ENCODE assay signal across 17 cellular contexts in genomic region chr3:36920884-36921567, GRCh38. TPM values are rescaled to one million over a fixed set of nuclear protein-coding genes. Genes with fewer than 3 reads are reported as not detected.
DNase-seq lines count a peak whose midpoint lies in the region; ATAC-seq, FAIRE-seq and TF ChIP-seq lines count a peak whose summit lies in the region.
"Had no signal": no experiment of that assay in that cellular context is flagged by ENCODE, and none has a peak within 500 bp of the region (broad histone marks: within the 10 kb centered on the region; RNA-seq: fewer than 3 reads in every experiment).

No MANE protein-coding gene starts in this region.

- no peaks in the 10 kb centered on the region; a peak in 1 of 5 replicates for H3K27me3 ChIP-seq in HepG2 (ENCODE audit: control insufficient read depth in 1 of 2, insufficient read depth in 2 of 2, low read length in 2 of 2)
- H3K27me3 ChIP-seq in effector memory CD4-positive, alpha-beta T cell (replicated peaks; ENCODE audit: control insufficient read depth, insufficient read depth, low read length, poor library complexity, severe bottlenecking): no peaks in the 10 kb centered on the region
- H3K27me3 ChIP-seq: BLaER1 treated with 17β-estradiol and CSF1 and Interleukin-3, amounts not matched to agents 10 nM and 100 nM had no signal

- in situ Hi-C loops in HepG2 (cut with HindIII; ENCODE audit: extremely low pct_ligation_motif_present, low pct_unique_long_range_greater_than_20kb): no loop called here

- BruUV-seq in OCI-LY7 (replicated peaks; lab: Mats Ljungman, UMichigan): no TSS peak
- BruUV-seq in HepG2 (replicated peaks; lab: Mats Ljungman, UMichigan): no TSS peak

- FAIRE-seq in HepG2 (lab: Jason Lieb, UNC): no peak
- FAIRE-seq: HTR-8/SVneo had no signal

- 48% methylated on average over 7 of the region's 7 CpGs for WGBS in HepG2 (ENCODE audit: low lambda C conversion rate)

- H3K4me1 ChIP-seq in OCI-LY7 (ENCODE audit: insufficient read depth, low read length, poor library complexity, severe bottlenecking) (peaks cover 79% of the 10 kb centered on the region), HepG2 (ENCODE audit: insufficient read depth, low read length) (peaks cover 44% of the 10 kb centered on the region)
- peaks cover 6% of the 10 kb centered on the region for H3K4me1 ChIP-seq in effector memory CD4-positive, alpha-beta T cell (ENCODE audit: control insufficient read depth, insufficient read depth, low read length, poor library complexity, severe bottlenecking)

- H3K79me2 ChIP-seq in OCI-LY7 (ENCODE audit: insufficient read depth, low read depth, low read length) (peaks cover 75% of the 10 kb centered on the region), HepG2 (ENCODE audit: insufficient read depth, low read length) (no peaks in the 10 kb centered on the region)

- H3K36me3 ChIP-seq in OCI-LY7 (ENCODE audit: insufficient read depth, low read length) (peaks cover 28% of the 10 kb centered on the region), HepG2 (replicated peaks in 1 of 2; ENCODE audit: control insufficient read depth in 1 of 2, insufficient read depth in 2 of 2, low read length in 2 of 2) (no peaks in the 10 kb centered on the region)
- no peaks in the 10 kb centered on the region for H3K36me3 ChIP-seq in effector memory CD4-positive, alpha-beta T cell (ENCODE audit: control insufficient read depth, insufficient read depth, low read length)

- TF ChIP-seq POLR2A in HepG2 (IDR thresholded peaks at IDR 0.05; ENCODE audit: insufficient read depth in 1 of 2, low read depth in 2 of 2, low read length in 2 of 2): no peak

- H3K4me2 ChIP-seq in OCI-LY7 (ENCODE audit: low read length) (no peak overlapping the region), HepG2 (ENCODE audit: low read depth, low read length) (peak overlapping the region; percentile 37; the same call in 1 of the 2 replicates)
- H3K4me2 ChIP-seq: GM23338 had no signal

- H3K27ac ChIP-seq in OCI-LY7 (ENCODE audit: low read depth, low read length, poor library complexity, severe bottlenecking): peak overlapping the region; percentile 87
- no peak overlapping the region for H3K27ac ChIP-seq in HepG2 (ENCODE audit: extremely low read length, insufficient read depth, low read length)
- H3K27ac ChIP-seq in effector memory CD4-positive, alpha-beta T cell (ENCODE audit: insufficient read depth, low read length, poor library complexity, severe bottlenecking): no peak overlapping the region

- no peaks in the 10 kb centered on the region for H4K20me1 ChIP-seq in OCI-LY7 (ENCODE audit: insufficient read depth, low read length)
- H4K20me1 ChIP-seq in HepG2 (ENCODE audit: insufficient read depth, low read length): no peaks in the 10 kb centered on the region
- H4K20me1 ChIP-seq: BLaER1 treated with 17β-estradiol and CSF1 and Interleukin-3, amounts not matched to agents 10 nM and 100 nM had no signal

- ATAC-seq in HepG2 (no peak), GM21737 (IDR thresholded peaks at IDR 0.05; ENCODE audit: unreplicated experiment) (no peak), GM19035 (IDR thresholded peaks at IDR 0.05; ENCODE audit: unreplicated experiment) (no peak)
- ATAC-seq: GM23338 had no signal

- H2AFZ ChIP-seq in OCI-LY7 (ENCODE audit: low read length) (no peak overlapping the region), HepG2 (ENCODE audit: low read length) (no peak overlapping the region)
- H2AFZ ChIP-seq: GM23338 had no signal

- no peak overlapping the region for H3K9ac ChIP-seq in HepG2 (ENCODE audit: insufficient read depth, low read depth, low read length)
- H3K9ac ChIP-seq: BLaER1 treated with 17β-estradiol and CSF1 and Interleukin-3, amounts not matched to agents 10 nM and 100 nM had no signal

- H3K9me3 ChIP-seq in OCI-LY7 (ENCODE audit: low read length) (peaks cover 23% of the 10 kb centered on the region), HepG2 (ENCODE audit: low read length) (peaks cover 9% of the 10 kb centered on the region; the same call in 1 of the 2 replicates)
- peaks cover 6% of the 10 kb centered on the region for H3K9me3 ChIP-seq in effector memory CD4-positive, alpha-beta T cell (ENCODE audit: control insufficient read depth, low read length)

- intact Hi-C loops in OCI-LY7 (cut with micrococcal nuclease; ENCODE audit: unreplicated experiment) (no loop called here), HepG2 (cut with micrococcal nuclease; ENCODE audit: unreplicated experiment) (no loop called here)

- no peak for TF ChIP-seq RAD21 in HepG2 (CRISPR knock-in tag; IDR thresholded peaks at IDR 0.05)

- no peak for TF ChIP-seq EP300 in HepG2 (IDR thresholded peaks at IDR 0.05; ENCODE audit: low read depth in 2 of 2, low read length in 2 of 2)
- TF ChIP-seq EP300 in HepG2 (CRISPR knock-in tag; IDR thresholded peaks at IDR 0.05; ENCODE audit: borderline replicate concordance): no peak

- CTCF ChIA-PET in OCI-LY7 (lab: Charles Lee; ENCODE audit: unreplicated experiment) (no interaction called here), HepG2 (lab: Yijun Ruan, JAX; ENCODE audit: low intra/inter-chr PET ratio, low total read pairs) (no interaction called here)

- POLR2A ChIA-PET in OCI-LY7 (lab: Charles Lee) (interaction anchor here (0.5 to 5.0 kb wide), 7 partner anchors 9 to 38 kb away, joined by 3 to 50 read pairs (median 7); no protein-coding TSS in a partner anchor), HepG2 (lab: Yijun Ruan, JAX) (interaction anchor here (1.4 to 2.7 kb wide), 2 partner anchors 12 to 296 kb away, joined by 3 to 12 read pairs; no protein-coding TSS in a partner anchor)

- H3K4me3 ChIP-seq in OCI-LY7 (ENCODE audit: low read depth, low read length, poor library complexity, severe bottlenecking) (no peak overlapping the region), HepG2 (replicated peaks in 1 of 3; ENCODE audit: insufficient read depth in 1 of 3, low read depth in 2 of 3, low read length in 3 of 3) (no peak overlapping the region)
- no peak overlapping the region for H3K4me3 ChIP-seq in effector memory CD4-positive, alpha-beta T cell (ENCODE audit: insufficient read depth, low read depth, low read length, poor library complexity, severe bottlenecking)
- H3K4me3 ChIP-seq: GM23338 had no signal

- no peak for TF ChIP-seq CTCF in OCI-LY7 (conservative IDR thresholded peaks at IDR 0.05; ENCODE audit: low read length)
- no peak for TF ChIP-seq CTCF in HepG2 (CRISPR knock-in tag; IDR thresholded peaks at IDR 0.05)

- DNase-seq in DMS53 (lab: John Stamatoyannopoulos, UW) (peak; percentile 19), DMS53 treated with DMSO at 0.1 percent for 48 hours (lab: John Stamatoyannopoulos, UW; ENCODE audit: unreplicated experiment) (no peak), OCI-LY7 (ENCODE audit: low spot score) (peak; percentile 34), HepG2 (ENCODE audit: low spot score) (no peak)
- DNase-seq in effector memory CD4-positive, alpha-beta T cell: no peak
- DNase-seq: 8988T; AML-193; CD4-positive, alpha-beta T cell; DND-41; GF-D8; H9; Kasumi-1 had no signal

- no peaks in the 10 kb centered on the region for H3K9me2 ChIP-seq in OCI-LY7 (ENCODE audit: insufficient read depth, low read length)

TF ChIP-seq in HepG2, 621 proteins besides CTCF, POLR2A, EP300 and RAD21 (continues in another document):
- TF ChIP-seq XRCC5 (optimal IDR thresholded peaks at IDR 0.05; ENCODE audit: low read length): no peak
- TF ChIP-seq MBNL3 (CRISPR knock-in tag; conservative IDR thresholded peaks at IDR 0.05): no peak
- no peak for TF ChIP-seq NR2F2 (IDR thresholded peaks at IDR 0.05; ENCODE audit: borderline replicate concordance, low read depth)
- TF ChIP-seq FOSL2 (CRISPR knock-in tag; IDR thresholded peaks at IDR 0.05): peak; percentile 81
- TF ChIP-seq ONECUT2 (CRISPR knock-in tag; IDR thresholded peaks at IDR 0.05): no peak
- TF ChIP-seq KLF6 (CRISPR knock-in tag; IDR thresholded peaks at IDR 0.05): no peak
- peak; percentile 42; the same call in 1 of the 2 replicates for TF ChIP-seq HOMEZ (CRISPR knock-in tag; IDR thresholded peaks at IDR 0.05; ENCODE audit: low read depth)
- no peak for TF ChIP-seq ZNF564 (CRISPR knock-in tag; IDR thresholded peaks at IDR 0.05)

RNA-seq across cellular contexts. Expression of gene TRANK1, which starts 23.8 kb away (rescaled TPM):
- 29.1 and 34.9 TPM in 2 replicates for total RNA-seq in OCI-LY7 (2014; rRNA removed; shearing (Covaris generic))
- total RNA-seq in OCI-LY7 (2022): 57.1 and 66.3 TPM in 2 replicates
- 0.13 and 0.67 TPM in 2 replicates for total RNA-seq in HepG2 (2016; rRNA removed; fragmentation: Illumina TruSeq; extraction: Trizol)
- total RNA-seq in HepG2 (2016; cell fraction: cytosol; rRNA removed; fragmentation: Illumina TruSeq; extraction: Trizol; ENCODE audit: low read depth): 0.26 TPM in 1 of 2 replicates, not detected in the other
- 0.11 and 0.52 TPM in 2 replicates for total RNA-seq in HepG2 (2016; cell fraction: insoluble cytoplasmic fraction; rRNA removed; fragmentation: Illumina TruSeq; extraction: Trizol)
- total RNA-seq in HepG2 (2016; cell fraction: membrane; rRNA removed; fragmentation: Illumina TruSeq; extraction: Trizol): 0.14 and 0.34 TPM in 2 replicates
- 0.19 and 1.2 TPM in 2 replicates for total RNA-seq in HepG2 (2016; cell fraction: nucleus; rRNA removed; fragmentation: Illumina TruSeq; extraction: Trizol)
- 0.32 and 0.33 TPM in 2 replicates for polyA plus RNA-seq in HepG2 (2011; rRNA removed)
- polyA plus RNA-seq in HepG2 (2011; cell fraction: cytosol; rRNA removed): 0.11 and 0.22 TPM in 2 replicates
- polyA plus RNA-seq in HepG2 (2011; cell fraction: nucleus; rRNA removed): 0.78 and 1.3 TPM in 2 replicates
- polyA plus RNA-seq in HepG2 (2012): 0.68 and 1.0 TPM in 2 replicates
- not detected in 2 replicates for polyA plus RNA-seq in HepG2 (2016; cell fraction: cytosol; fragmentation: Illumina TruSeq; extraction: Trizol; ENCODE audit: low read depth)
- 0.15 and 0.17 TPM in 2 replicates for polyA plus RNA-seq in HepG2 (2016; cell fraction: insoluble cytoplasmic fraction; fragmentation: Illumina TruSeq; extraction: Trizol; ENCODE audit: low read depth)
- not detected in 2 replicates for polyA plus RNA-seq in HepG2 (2016; cell fraction: membrane; fragmentation: Illumina TruSeq; extraction: Trizol; ENCODE audit: low read depth)
- 0.15 and 0.17 TPM in 2 replicates for polyA plus RNA-seq in HepG2 (2016; cell fraction: nucleus; fragmentation: Illumina TruSeq; extraction: Trizol; ENCODE audit: insufficient read depth, low read depth)
- polyA minus RNA-seq in HepG2 (2011; rRNA and poly(A)+ RNA removed; ENCODE audit: low replicate concordance): 0.28 and 10.7 TPM in 2 replicates
- polyA minus RNA-seq in HepG2 (2011; cell fraction: cytosol; rRNA and poly(A)+ RNA removed): 0.26 and 0.79 TPM in 2 replicates
- 1.6 and 3.0 TPM in 2 replicates for polyA minus RNA-seq in HepG2 (2011; cell fraction: nucleus; rRNA and poly(A)+ RNA removed)

Comparison
In these comparisons a context has a peak if more than half of its experiments do, and no peak if none do; other contexts are left out.
1. DNase-seq: peak in DMS53 (single experiment) and OCI-LY7 (single experiment); none in DMS53 treated with DMSO at 0.1 percent for 48 hours (single experiment), HepG2 (single experiment) and effector memory CD4-positive, alpha-beta T cell (0 of 3).
2. RNA of gene TRANK1, which starts 23.8 kb away (total RNA-seq): 29.1 to 66.3 TPM in OCI-LY7; 0.11 to 1.2 TPM in HepG2; every median in the first group is over 10 times any median in the second.